8 cellular contexts compared by ENCODE assay signal in genomic region chr9:134643306-134643705, GRCh38. TPM values are rescaled to one million over a fixed set of nuclear protein-coding genes. Genes with fewer than 3 reads are reported as not detected.
A peak's percentile ranks its signal among the peaks of the same experiment; 100 is the strongest.
DNase-seq lines count a peak whose midpoint lies in the region; ATAC-seq and TF ChIP-seq lines count a peak whose summit lies in the region.

No MANE protein-coding gene starts in this region.

- H3K4me1 ChIP-seq in esophagus muscularis mucosa (peaks cover 33 to 76% (median 69%) of the 10 kb centered on the region in 4 donors), osteoblast (ENCODE audit: insufficient read depth, low read length) (peaks cover 41% of the 10 kb centered on the region)

- H3K36me3 ChIP-seq in esophagus muscularis mucosa (no peaks in the 10 kb centered on the region), osteoblast (ENCODE audit: insufficient read depth, low read length) (peaks cover 17% of the 10 kb centered on the region)

- DNase-seq in AG08395 (ENCODE audit: low spot score) (peak; percentile 58), M059J (ENCODE audit: low read depth) (peak; percentile 89), esophagus muscularis mucosa (ENCODE audit: extremely low spot score) (no peak), osteoblast (ENCODE audit: insufficient read length, low spot score, missing footprints) (peak; percentile 94), NCI-H146 treated with DMSO at 0.1 percent for 48 hours (lab: John Stamatoyannopoulos, UW; ENCODE audit: unreplicated experiment) (no peak)
- DNase-seq in stimulated activated naive CD4-positive, alpha-beta T cell treated with Interleukin-2 at 50 U/mL for 16 hours (lab: John Stamatoyannopoulos, UW): no peak

- TF ChIP-seq POLR2A in esophagus muscularis mucosa (IDR thresholded peaks at IDR 0.05; ENCODE audit: low read depth): no peak

- WGBS in esophagus muscularis mucosa: 38% methylated on average over 10 of the region's 12 CpGs

- TF ChIP-seq CTCF in esophagus muscularis mucosa (IDR thresholded peaks at IDR 0.05) (no peak), osteoblast (IDR thresholded peaks at IDR 0.05; ENCODE audit: extremely low read depth, low read depth, low read length) (no peak)

- H3K4me3 ChIP-seq in esophagus muscularis mucosa (peak overlapping the region; percentile 87 to 94 (median 89)), osteoblast (ENCODE audit: insufficient read depth, low read length) (peak overlapping the region; percentile 99)

- ATAC-seq in GM19463 (IDR thresholded peaks at IDR 0.05; ENCODE audit: unreplicated experiment) (no peak), HG03571 (IDR thresholded peaks at IDR 0.05; ENCODE audit: unreplicated experiment) (no peak)

- no peaks in the 10 kb centered on the region for H3K9me3 ChIP-seq in esophagus muscularis mucosa
- no peaks in the 10 kb centered on the region for H3K9me3 ChIP-seq in osteoblast (ENCODE audit: low read depth, low read length)

- H3K27me3 ChIP-seq in esophagus muscularis mucosa: peaks cover 0 to 4% (median 0%) of the 10 kb centered on the region in 4 donors
- no peaks in the 10 kb centered on the region for H3K27me3 ChIP-seq in osteoblast (ENCODE audit: insufficient read depth, low read length)

- H3K79me2 ChIP-seq in osteoblast (ENCODE audit: insufficient read depth, low read length): peaks cover 58% of the 10 kb centered on the region

- peak overlapping the region; percentile 97 for H3K4me2 ChIP-seq in osteoblast (ENCODE audit: insufficient read depth, low read length)

- no peak for TF ChIP-seq EP300 in esophagus muscularis mucosa (IDR thresholded peaks at IDR 0.05)

- H3K27ac ChIP-seq in esophagus muscularis mucosa (replicated peaks in 1 of 4) (peak overlapping the region; percentile 96 to 99 (median 98)), osteoblast (ENCODE audit: low read depth, low read length) (peak overlapping the region; percentile 90)

- peaks cover 49% of the 10 kb centered on the region for H4K20me1 ChIP-seq in osteoblast (ENCODE audit: insufficient read depth, low read length)

- intact Hi-C loops in esophagus muscularis mucosa (cut with DNase I): loop anchor here (5.0 kb wide), 1 partner anchor 186 kb away; no protein-coding TSS in a partner anchor

- H2AFZ ChIP-seq in osteoblast (ENCODE audit: low read length): no peak overlapping the region

RNA-seq across cellular contexts. Expression of gene COL5A1, which starts 1.7 kb away (rescaled TPM):
- total RNA-seq in M059J (2014; rRNA removed; shearing (Covaris generic)): 164 and 277 TPM in 2 replicates
- total RNA-seq in esophagus muscularis mucosa (10 to 100 TPM; 36.0 to 89.5 (median 56.4) TPM), osteoblast (571 and 801 TPM in 2 replicates)

Comparison
In these comparisons a context has a peak if more than half of its experiments do, and no peak if none do; other contexts are left out.
1. DNase-seq: peak in AG08395 (single experiment), M059J (single experiment) and osteoblast (single experiment); none in esophagus muscularis mucosa (single experiment), NCI-H146 treated with DMSO at 0.1 percent for 48 hours (single experiment) and stimulated activated naive CD4-positive, alpha-beta T cell treated with Interleukin-2 at 50 U/mL for 16 hours (single experiment).